Comparison of ENCODE assay signal across 8 cellular contexts in genomic region chr4:168631241-168632151, GRCh38.
DNase-seq lines count a peak whose midpoint lies in the region; ATAC-seq lines count a peak whose summit lies in the region.

No MANE protein-coding gene starts in this region.

- no peaks in the 10 kb centered on the region for H3K9me3 ChIP-seq in HUES48 (ENCODE audit: control insufficient read depth, insufficient read depth, low read length)
- no peaks in the 10 kb centered on the region for H3K9me3 ChIP-seq in neuron (ENCODE audit: low read length)

- CTCF ChIA-PET in activated CD8-positive, alpha-beta T cell treated with anti-CD3 and anti-CD28 coated beads, Interleukin-2, amount 10 ng/mL, durations not matched to agents 7 days and 5 days (lab: Charles Lee) = interaction anchor here (1.2 to 1.5 kb wide), 2 partner anchors 11 to 20 kb away, joined by 3 read pairs; no protein-coding TSS in a partner anchor

- H3K27me3 Mint-ChIP-seq in activated CD8-positive, alpha-beta T cell treated with anti-CD3 and anti-CD28 coated beads, Interleukin-2, amount 10 ng/mL, durations not matched to agents 7 days and 5 days (ENCODE audit: low read depth) = peaks cover 66% of the 10 kb centered on the region

- H3K9ac ChIP-seq in HUES48 (ENCODE audit: low read depth, low read length) = peak overlapping the region; percentile 52

- DNase-seq in D341Med (ENCODE audit: low spot score) = peak; percentile 89
- DNase-seq in activated CD8-positive, alpha-beta T cell treated with anti-CD3 and anti-CD28 coated beads, Interleukin-2, amount 10 ng/mL, durations not matched to agents 7 days and 5 days = no peak
- peak; percentile 81 for DNase-seq in glomerular visceral epithelial cell (ENCODE audit: extremely low spot score)
- no peak for DNase-seq in HUDEP-2 (lab: John Stamatoyannopoulos, UW; ENCODE audit: unreplicated experiment in 76 of 76)
- no peak for DNase-seq in cerebellum (ENCODE audit: low spot score)

- H3K9me3 Mint-ChIP-seq in activated CD8-positive, alpha-beta T cell treated with anti-CD3 and anti-CD28 coated beads, Interleukin-2, amount 10 ng/mL, durations not matched to agents 7 days and 5 days (ENCODE audit: insufficient read depth) = no peaks in the 10 kb centered on the region

- H2AFZ ChIP-seq in neuron (ENCODE audit: low read depth, low read length) = peak overlapping the region; percentile 83

- H3K4me1 ChIP-seq in HUES48 (ENCODE audit: control insufficient read depth, insufficient read depth, low read length) (peaks cover 41% of the 10 kb centered on the region), neuron (ENCODE audit: insufficient read depth, low read length) (peaks cover 27% of the 10 kb centered on the region)

- POLR2A ChIA-PET in activated CD8-positive, alpha-beta T cell treated with anti-CD3 and anti-CD28 coated beads, Interleukin-2, amount 10 ng/mL, durations not matched to agents 7 days and 5 days (lab: Charles Lee) = no interaction called here

- H3K27ac Mint-ChIP-seq in activated CD8-positive, alpha-beta T cell treated with anti-CD3 and anti-CD28 coated beads, Interleukin-2, amount 10 ng/mL, durations not matched to agents 7 days and 5 days = no peak overlapping the region

- H3K4me3 ChIP-seq in HUES48 (ENCODE audit: low read depth, low read length) (peak overlapping the region; percentile 74), neuron (ENCODE audit: low read length) (peak overlapping the region; percentile 66)

- H3K36me3 ChIP-seq in HUES48 (ENCODE audit: control insufficient read depth, insufficient read depth, low read length) (no peaks in the 10 kb centered on the region), neuron (ENCODE audit: insufficient read depth, low read length) (no peaks in the 10 kb centered on the region)

- H3K27me3 ChIP-seq in HUES48 (ENCODE audit: control insufficient read depth, insufficient read depth, low read length) = peaks cover 16% of the 10 kb centered on the region
- no peaks in the 10 kb centered on the region for H3K27me3 ChIP-seq in neuron (ENCODE audit: insufficient read depth, low read length)

- H3K27ac ChIP-seq in HUES48 (ENCODE audit: low read depth, low read length) = peak overlapping the region; percentile 89

- H3K4me1 Mint-ChIP-seq in activated CD8-positive, alpha-beta T cell treated with anti-CD3 and anti-CD28 coated beads, Interleukin-2, amount 10 ng/mL, durations not matched to agents 7 days and 5 days (ENCODE audit: low read depth) = peaks cover 11% of the 10 kb centered on the region

- H3K4me3 Mint-ChIP-seq in activated CD8-positive, alpha-beta T cell treated with anti-CD3 and anti-CD28 coated beads, Interleukin-2, amount 10 ng/mL, durations not matched to agents 7 days and 5 days = no peak overlapping the region

- no peaks in the 10 kb centered on the region for H3K36me3 Mint-ChIP-seq in activated CD8-positive, alpha-beta T cell treated with anti-CD3 and anti-CD28 coated beads, Interleukin-2, amount 10 ng/mL, durations not matched to agents 7 days and 5 days (ENCODE audit: low read depth)

- ATAC-seq in activated CD8-positive, alpha-beta T cell treated with anti-CD3 and anti-CD28 coated beads, Interleukin-2, amount 10 ng/mL, durations not matched to agents 7 days and 5 days = peak; percentile 72
- no peak for ATAC-seq in GM19452 (IDR thresholded peaks at IDR 0.05; ENCODE audit: unreplicated experiment)

Comparison
In these comparisons a context has a peak if more than half of its experiments do, and no peak if none do; other contexts are left out.
1. DNase-seq: peak in D341Med (single experiment) and glomerular visceral epithelial cell (single experiment); none in activated CD8-positive, alpha-beta T cell treated with anti-CD3 and anti-CD28 coated beads, Interleukin-2, amount 10 ng/mL, durations not matched to agents 7 days and 5 days (single experiment), HUDEP-2 (0 of 76) and cerebellum (single experiment).